In genomic region chr15:95709959-95710695, GRCh38 we compare ENCODE assay signal across 1 cellular context.
TF ChIP-seq lines count a peak whose summit lies in the region.

No MANE protein-coding gene starts in this region.

TF ChIP-seq in K562, 482 proteins besides CTCF, POLR2A, EP300 and RAD21 (continued from another document and continues in another):
- TF ChIP-seq, protein P1, sequence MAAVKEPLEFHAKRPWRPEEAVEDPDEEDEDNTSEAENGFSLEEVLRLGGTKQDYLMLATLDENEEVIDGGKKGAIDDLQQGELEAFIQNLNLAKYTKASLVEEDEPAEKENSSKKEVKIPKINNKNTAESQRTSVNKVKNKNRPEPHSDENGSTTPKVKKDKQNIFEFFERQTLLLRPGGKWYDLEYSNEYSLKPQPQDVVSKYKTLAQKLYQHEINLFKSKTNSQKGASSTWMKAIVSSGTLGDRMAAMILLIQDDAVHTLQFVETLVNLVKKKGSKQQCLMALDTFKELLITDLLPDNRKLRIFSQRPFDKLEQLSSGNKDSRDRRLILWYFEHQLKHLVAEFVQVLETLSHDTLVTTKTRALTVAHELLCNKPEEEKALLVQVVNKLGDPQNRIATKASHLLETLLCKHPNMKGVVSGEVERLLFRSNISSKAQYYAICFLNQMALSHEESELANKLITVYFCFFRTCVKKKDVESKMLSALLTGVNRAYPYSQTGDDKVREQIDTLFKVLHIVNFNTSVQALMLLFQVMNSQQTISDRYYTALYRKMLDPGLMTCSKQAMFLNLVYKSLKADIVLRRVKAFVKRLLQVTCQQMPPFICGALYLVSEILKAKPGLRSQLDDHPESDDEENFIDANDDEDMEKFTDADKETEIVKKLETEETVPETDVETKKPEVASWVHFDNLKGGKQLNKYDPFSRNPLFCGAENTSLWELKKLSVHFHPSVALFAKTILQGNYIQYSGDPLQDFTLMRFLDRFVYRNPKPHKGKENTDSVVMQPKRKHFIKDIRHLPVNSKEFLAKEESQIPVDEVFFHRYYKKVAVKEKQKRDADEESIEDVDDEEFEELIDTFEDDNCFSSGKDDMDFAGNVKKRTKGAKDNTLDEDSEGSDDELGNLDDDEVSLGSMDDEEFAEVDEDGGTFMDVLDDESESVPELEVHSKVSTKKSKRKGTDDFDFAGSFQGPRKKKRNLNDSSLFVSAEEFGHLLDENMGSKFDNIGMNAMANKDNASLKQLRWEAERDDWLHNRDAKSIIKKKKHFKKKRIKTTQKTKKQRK (IDR thresholded peaks at IDR 0.05; ENCODE audit: borderline replicate concordance, low read depth, low read length): no peak
- TF ChIP-seq L3MBTL2 (IDR thresholded peaks at IDR 0.05): peak; percentile 76
- TF ChIP-seq MCM3 (IDR thresholded peaks at IDR 0.05): no peak
- TF ChIP-seq SRSF7 (optimal IDR thresholded peaks at IDR 0.05; ENCODE audit: low read depth, low read length): no peak
- no peak for TF ChIP-seq U2AF1 (optimal IDR thresholded peaks at IDR 0.05; ENCODE audit: low read depth, low read length)
- no peak; the same call in 1 of the 2 replicates for TF ChIP-seq CREB3 (tag; conservative IDR thresholded peaks at IDR 0.05; ENCODE audit: low read depth)
- TF ChIP-seq, protein P2, sequence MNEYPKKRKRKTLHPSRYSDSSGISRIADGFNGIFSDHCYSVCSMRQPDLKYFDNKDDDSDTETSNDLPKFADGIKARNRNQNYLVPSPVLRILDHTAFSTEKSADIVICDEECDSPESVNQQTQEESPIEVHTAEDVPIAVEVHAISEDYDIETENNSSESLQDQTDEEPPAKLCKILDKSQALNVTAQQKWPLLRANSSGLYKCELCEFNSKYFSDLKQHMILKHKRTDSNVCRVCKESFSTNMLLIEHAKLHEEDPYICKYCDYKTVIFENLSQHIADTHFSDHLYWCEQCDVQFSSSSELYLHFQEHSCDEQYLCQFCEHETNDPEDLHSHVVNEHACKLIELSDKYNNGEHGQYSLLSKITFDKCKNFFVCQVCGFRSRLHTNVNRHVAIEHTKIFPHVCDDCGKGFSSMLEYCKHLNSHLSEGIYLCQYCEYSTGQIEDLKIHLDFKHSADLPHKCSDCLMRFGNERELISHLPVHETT (CRISPR knock-in tag; conservative IDR thresholded peaks at IDR 0.05 in 1 of 2, IDR thresholded peaks at IDR 0.05 in 1 of 2): peak in 1 of 2 experiments; percentile 86; a peak in 2 of 4 replicates
- TF ChIP-seq MCM2 (IDR thresholded peaks at IDR 0.05; ENCODE audit: low read depth): no peak
- peak; percentile 98 for TF ChIP-seq SOX6 (IDR thresholded peaks at IDR 0.05)
- TF ChIP-seq HINFP (tag; conservative IDR thresholded peaks at IDR 0.05; ENCODE audit: low read depth): no peak
- TF ChIP-seq ZNF561 (CRISPR knock-in tag; conservative IDR thresholded peaks at IDR 0.05): no peak
- TF ChIP-seq NBN (IDR thresholded peaks at IDR 0.05; ENCODE audit: low read depth): peak; percentile 95
- no peak for TF ChIP-seq RBM17 (IDR thresholded peaks at IDR 0.05; ENCODE audit: borderline replicate concordance, low read depth, low read length)
- no peak for TF ChIP-seq NRF1 (conservative IDR thresholded peaks at IDR 0.05 in 1 of 2, IDR thresholded peaks at IDR 0.05 in 1 of 2)
- peak; percentile 83 for TF ChIP-seq MTA3 (IDR thresholded peaks at IDR 0.05; ENCODE audit: borderline replicate concordance)
- TF ChIP-seq, protein P3, sequence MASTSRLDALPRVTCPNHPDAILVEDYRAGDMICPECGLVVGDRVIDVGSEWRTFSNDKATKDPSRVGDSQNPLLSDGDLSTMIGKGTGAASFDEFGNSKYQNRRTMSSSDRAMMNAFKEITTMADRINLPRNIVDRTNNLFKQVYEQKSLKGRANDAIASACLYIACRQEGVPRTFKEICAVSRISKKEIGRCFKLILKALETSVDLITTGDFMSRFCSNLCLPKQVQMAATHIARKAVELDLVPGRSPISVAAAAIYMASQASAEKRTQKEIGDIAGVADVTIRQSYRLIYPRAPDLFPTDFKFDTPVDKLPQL (IDR thresholded peaks at IDR 0.05; ENCODE audit: extremely low read depth, insufficient read length): no peak
- no peak for TF ChIP-seq BACH1 (tag; IDR thresholded peaks at IDR 0.05)
- TF ChIP-seq, protein P4, sequence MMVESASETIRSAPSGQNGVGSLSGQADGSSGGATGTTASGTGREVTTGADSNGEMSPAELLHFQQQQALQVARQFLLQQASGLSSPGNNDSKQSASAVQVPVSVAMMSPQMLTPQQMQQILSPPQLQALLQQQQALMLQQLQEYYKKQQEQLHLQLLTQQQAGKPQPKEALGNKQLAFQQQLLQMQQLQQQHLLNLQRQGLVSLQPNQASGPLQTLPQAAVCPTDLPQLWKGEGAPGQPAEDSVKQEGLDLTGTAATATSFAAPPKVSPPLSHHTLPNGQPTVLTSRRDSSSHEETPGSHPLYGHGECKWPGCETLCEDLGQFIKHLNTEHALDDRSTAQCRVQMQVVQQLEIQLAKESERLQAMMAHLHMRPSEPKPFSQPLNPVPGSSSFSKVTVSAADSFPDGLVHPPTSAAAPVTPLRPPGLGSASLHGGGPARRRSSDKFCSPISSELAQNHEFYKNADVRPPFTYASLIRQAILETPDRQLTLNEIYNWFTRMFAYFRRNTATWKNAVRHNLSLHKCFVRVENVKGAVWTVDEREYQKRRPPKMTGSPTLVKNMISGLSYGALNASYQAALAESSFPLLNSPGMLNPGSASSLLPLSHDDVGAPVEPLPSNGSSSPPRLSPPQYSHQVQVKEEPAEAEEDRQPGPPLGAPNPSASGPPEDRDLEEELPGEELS (CRISPR knock-in tag; IDR thresholded peaks at IDR 0.05; ENCODE audit: borderline replicate concordance): no peak
- TF ChIP-seq TCFL5 (CRISPR knock-in tag; conservative IDR thresholded peaks at IDR 0.05): no peak
- peak; percentile 75 for TF ChIP-seq MECOM (CRISPR knock-in tag; IDR thresholded peaks at IDR 0.05)
- no peak for TF ChIP-seq CBFB (CRISPR knock-in tag; IDR thresholded peaks at IDR 0.05)
- peak; percentile 92 for TF ChIP-seq CTBP1 (IDR thresholded peaks at IDR 0.05; ENCODE audit: borderline replicate concordance)
- TF ChIP-seq GMEB1 (CRISPR knock-in tag; IDR thresholded peaks at IDR 0.05): no peak
- TF ChIP-seq ESRRA (IDR thresholded peaks at IDR 0.05; ENCODE audit: borderline replicate concordance, low read depth): peak; percentile 39; the same call in 1 of the 2 replicates
- TF ChIP-seq, protein P5, sequence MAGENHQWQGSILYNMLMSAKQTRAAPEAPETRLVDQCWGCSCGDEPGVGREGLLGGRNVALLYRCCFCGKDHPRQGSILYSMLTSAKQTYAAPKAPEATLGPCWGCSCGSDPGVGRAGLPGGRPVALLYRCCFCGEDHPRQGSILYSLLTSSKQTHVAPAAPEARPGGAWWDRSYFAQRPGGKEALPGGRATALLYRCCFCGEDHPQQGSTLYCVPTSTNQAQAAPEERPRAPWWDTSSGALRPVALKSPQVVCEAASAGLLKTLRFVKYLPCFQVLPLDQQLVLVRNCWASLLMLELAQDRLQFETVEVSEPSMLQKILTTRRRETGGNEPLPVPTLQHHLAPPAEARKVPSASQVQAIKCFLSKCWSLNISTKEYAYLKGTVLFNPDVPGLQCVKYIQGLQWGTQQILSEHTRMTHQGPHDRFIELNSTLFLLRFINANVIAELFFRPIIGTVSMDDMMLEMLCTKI (IDR thresholded peaks at IDR 0.05; ENCODE audit: partially characterized antibody): no peak
- no peak for TF ChIP-seq SNIP1 (IDR thresholded peaks at IDR 0.05; ENCODE audit: low read depth)
- TF ChIP-seq MAZ (CRISPR knock-in tag; conservative IDR thresholded peaks at IDR 0.05 in 1 of 2, IDR thresholded peaks at IDR 0.05 in 1 of 2): peak in 1 of 2 experiments; percentile 70; a peak in 2 of 4 replicates
- TF ChIP-seq PBX2 (CRISPR knock-in tag; IDR thresholded peaks at IDR 0.05; ENCODE audit: low read depth): no peak
- peak; percentile 78; the same call in 1 of the 2 replicates for TF ChIP-seq PBX2 (tag; conservative IDR thresholded peaks at IDR 0.05; ENCODE audit: low read depth)
- peak; percentile 49 for TF ChIP-seq NUFIP1 (IDR thresholded peaks at IDR 0.05; ENCODE audit: partially characterized antibody)
- TF ChIP-seq, protein P6, sequence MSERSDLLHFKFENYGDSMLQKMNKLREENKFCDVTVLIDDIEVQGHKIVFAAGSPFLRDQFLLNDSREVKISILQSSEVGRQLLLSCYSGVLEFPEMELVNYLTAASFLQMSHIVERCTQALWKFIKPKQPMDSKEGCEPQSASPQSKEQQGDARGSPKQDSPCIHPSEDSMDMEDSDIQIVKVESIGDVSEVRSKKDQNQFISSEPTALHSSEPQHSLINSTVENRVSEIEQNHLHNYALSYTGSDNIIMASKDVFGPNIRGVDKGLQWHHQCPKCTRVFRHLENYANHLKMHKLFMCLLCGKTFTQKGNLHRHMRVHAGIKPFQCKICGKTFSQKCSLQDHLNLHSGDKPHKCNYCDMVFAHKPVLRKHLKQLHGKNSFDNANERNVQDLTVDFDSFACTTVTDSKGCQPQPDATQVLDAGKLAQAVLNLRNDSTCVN (CRISPR knock-in tag; IDR thresholded peaks at IDR 0.05): no peak
- TF ChIP-seq MAFK (IDR thresholded peaks at IDR 0.05; ENCODE audit: low read length): no peak
- no peak for TF ChIP-seq RFX7 (CRISPR knock-in tag; IDR thresholded peaks at IDR 0.05)
- no peak for TF ChIP-seq SREBF1 (IDR thresholded peaks at IDR 0.05; ENCODE audit: borderline replicate concordance, low read depth, low read length)
- TF ChIP-seq CXXC5 (CRISPR knock-in tag; IDR thresholded peaks at IDR 0.05): peak; percentile 87
- no peak for TF ChIP-seq PRPF4 (IDR thresholded peaks at IDR 0.05; ENCODE audit: insufficient read depth, low read depth, low read length, poor library complexity, severe bottlenecking)
- no peak for TF ChIP-seq MCM7 (IDR thresholded peaks at IDR 0.05)
- TF ChIP-seq RBBP5 (IDR thresholded peaks at IDR 0.05; ENCODE audit: borderline replicate concordance, insufficient read depth, low read length, poor library complexity, severe bottlenecking): no peak
- TF ChIP-seq HMGN3 (IDR thresholded peaks at IDR 0.05; ENCODE audit: borderline replicate concordance, extremely low read depth, insufficient read length, low read depth, low read length): peak; percentile 66
- TF ChIP-seq PURB (CRISPR knock-in tag; IDR thresholded peaks at IDR 0.05; ENCODE audit: low read depth): no peak
- no peak for TF ChIP-seq ARID3B (CRISPR knock-in tag; IDR thresholded peaks at IDR 0.05; ENCODE audit: borderline replicate concordance)
- no peak for TF ChIP-seq ILK (tag; IDR thresholded peaks at IDR 0.05; ENCODE audit: borderline replicate concordance, low read depth)
- TF ChIP-seq ZNF263 (CRISPR knock-in tag; IDR thresholded peaks at IDR 0.05; ENCODE audit: borderline replicate concordance): peak; percentile 15; the same call in 1 of the 2 replicates
- TF ChIP-seq ATF7 (IDR thresholded peaks at IDR 0.05): peak; percentile 81
- TF ChIP-seq COPS2 (conservative IDR thresholded peaks at IDR 0.05): no peak
- peak; percentile 93 for TF ChIP-seq GATA2 (CRISPR knock-in tag; IDR thresholded peaks at IDR 0.05)
- no peak for TF ChIP-seq ZBTB8A (IDR thresholded peaks at IDR 0.05; ENCODE audit: partially characterized antibody)
